22 cellular contexts compared by ENCODE assay signal in genomic region chr7:132735476-132735875, GRCh38.
DNase-seq lines count a peak whose midpoint lies in the region; ATAC-seq and TF ChIP-seq lines count a peak whose summit lies in the region.
"Had no signal": no experiment of that assay in that cellular context is flagged by ENCODE, and none has a peak within 500 bp of the region (broad histone marks: within the 10 kb centered on the region; RNA-seq: fewer than 3 reads in every experiment).

No MANE protein-coding gene starts in this region.

- no peak for ATAC-seq in CD4-positive, alpha-beta T cell (ENCODE audit: poor library complexity)
- ATAC-seq: A549, GM12878, HCT116 had no signal

- no peak overlapping the region for H3K27ac Mint-ChIP-seq in CD4-positive, alpha-beta T cell
- H3K27ac Mint-ChIP-seq: CD4-positive, alpha-beta memory T cell; HFFc6 had no signal

- no peak overlapping the region for H3K27ac ChIP-seq in thyroid gland
- no peak overlapping the region for H3K27ac ChIP-seq in CD4-positive, alpha-beta T cell (ENCODE audit: low read depth, low read length)
- no peak overlapping the region for H3K27ac ChIP-seq in tibial nerve
- H3K27ac ChIP-seq: 22Rv1, A549, C4-2B had no signal

- no peaks in the 10 kb centered on the region for H3K4me1 Mint-ChIP-seq in CD4-positive, alpha-beta T cell (ENCODE audit: low read depth)

- H3K36me3 ChIP-seq in thyroid gland (no peaks in the 10 kb centered on the region), tibial nerve (no peaks in the 10 kb centered on the region)

- H3K36me3 Mint-ChIP-seq in CD4-positive, alpha-beta T cell (ENCODE audit: low read depth), result no peaks in the 10 kb centered on the region
- H3K36me3 Mint-ChIP-seq: CD4-positive, alpha-beta memory T cell had no signal

- H3K4me3 ChIP-seq in thyroid gland (replicated peaks in 1 of 3), result no peak overlapping the region
- no peak overlapping the region for H3K4me3 ChIP-seq in tibial nerve
- H3K4me3 ChIP-seq: A549, GM12878 had no signal

- no peak overlapping the region for H3K4me3 Mint-ChIP-seq in CD4-positive, alpha-beta T cell
- H3K4me3 Mint-ChIP-seq: CD4-positive, alpha-beta memory T cell; HFFc6 had no signal

- DNase-seq in iPS-NIHi11 (ENCODE audit: low spot score) (peak; percentile 26), kidney tubule cell (ENCODE audit: low spot score) (peak; percentile 70), thyroid gland (peak; percentile 31 to 51), tibial nerve (ENCODE audit: low spot score in 2 of 2) (no peak)
- no peak for DNase-seq in CD4-positive, alpha-beta T cell
- no peak for DNase-seq in stimulated activated CD4-positive, alpha-beta T cell treated with anti-CD3 and anti-CD28 coated beads, Interleukin-4, amount 100 ng/mL, for 24 hours
- DNase-seq: AML-193; Calu3; CD4-positive, alpha-beta memory T cell; DMS53; DND-41; EL; GOT3; H7; HFFc6; IMR-90 had no signal

- no peaks in the 10 kb centered on the region for H3K9me3 Mint-ChIP-seq in CD4-positive, alpha-beta T cell
- H3K9me3 Mint-ChIP-seq: HFFc6 had no signal

- TF ChIP-seq POLR2A in thyroid gland (IDR thresholded peaks at IDR 0.05), result no peak
- no peak for TF ChIP-seq POLR2A in tibial nerve (IDR thresholded peaks at IDR 0.05)

- TF ChIP-seq RAD21 in Ishikawa (IDR thresholded peaks at IDR 0.05; ENCODE audit: low read depth), result no peak

- intact Hi-C loops in thyroid gland (cut with DNase I), result no loop called here
- intact Hi-C loops in CD4-positive, alpha-beta T cell (cut with DNase I, micrococcal nuclease), result no loop called here

- WGBS in thyroid gland, 2 donors, result 30 to 52% methylated on average over 3 of the region's 3 CpGs
- 90 to 96% methylated on average over 3 of the region's 3 CpGs for whole genome bisulfite sequencing in tibial nerve, 2 donors

- TF ChIP-seq EP300 in Ishikawa (IDR thresholded peaks at IDR 0.05; ENCODE audit: borderline replicate concordance) (no peak), tibial nerve (IDR thresholded peaks at IDR 0.05) (no peak)

- CTCF ChIA-PET in CD4-positive, alpha-beta T cell (lab: Charles Lee), result no interaction called here

- H3K9me3 ChIP-seq in thyroid gland (no peaks in the 10 kb centered on the region), tibial nerve (no peaks in the 10 kb centered on the region)
- H3K9me3 ChIP-seq in CD4-positive, alpha-beta T cell (ENCODE audit: control insufficient read depth, low read length), result no peaks in the 10 kb centered on the region
- H3K9me3 ChIP-seq: A549 had no signal

- no peak for TF ChIP-seq CTCF in thyroid gland (IDR thresholded peaks at IDR 0.05)
- TF ChIP-seq CTCF in CD4-positive, alpha-beta T cell (IDR thresholded peaks at IDR 0.05), result no peak
- no peak for TF ChIP-seq CTCF in tibial nerve (IDR thresholded peaks at IDR 0.05)

- POLR2A ChIA-PET in CD4-positive, alpha-beta T cell (lab: Charles Lee), result no interaction called here

- H3K4me1 ChIP-seq in thyroid gland (peaks cover 4 to 11% of the 10 kb centered on the region in 2 donors), tibial nerve (no peaks in the 10 kb centered on the region)

- no peaks in the 10 kb centered on the region for H3K27me3 ChIP-seq in thyroid gland
- no peaks in the 10 kb centered on the region for H3K27me3 ChIP-seq in CD4-positive, alpha-beta T cell (ENCODE audit: control insufficient read depth, insufficient read depth, low read length)
- H3K27me3 ChIP-seq in tibial nerve, result no peaks in the 10 kb centered on the region

- H3K27me3 Mint-ChIP-seq in CD4-positive, alpha-beta T cell, result peaks cover 4% of the 10 kb centered on the region

TF ChIP-seq in Ishikawa, 13 proteins besides CTCF, POLR2A, EP300 and RAD21:
- TF ChIP-seq TAF1 (IDR thresholded peaks at IDR 0.05; ENCODE audit: low read depth) (no peak), TCF12 (IDR thresholded peaks at IDR 0.05; ENCODE audit: low read depth) (no peak), FOXM1 (IDR thresholded peaks at IDR 0.05; ENCODE audit: borderline replicate concordance, low read depth) (no peak), TEAD4 (IDR thresholded peaks at IDR 0.05) (peak; percentile 74), CEBPB (IDR thresholded peaks at IDR 0.05) (0 out of 2 replicates have a peak, but pooled peaks have one; percentile 33)

Comparison
In these comparisons a context has a peak if more than half of its experiments do, and no peak if none do; other contexts are left out.
1. DNase-seq: peak in iPS-NIHi11 (single experiment), kidney tubule cell (single experiment) and thyroid gland (2 of 2); none in CD4-positive, alpha-beta T cell (0 of 10), stimulated activated CD4-positive, alpha-beta T cell treated with anti-CD3 and anti-CD28 coated beads, Interleukin-4, amount 100 ng/mL, for 24 hours (single experiment) and tibial nerve (0 of 2).